In genomic region chr22:38298312-38299000, GRCh38 we compare ENCODE assay signal across 9 cellular contexts. TPM values are rescaled to one million over a fixed set of nuclear protein-coding genes. Genes with fewer than 3 reads are reported as not detected.
A peak's percentile ranks its signal among the peaks of the same experiment; 100 is the strongest.
DNase-seq lines count a peak whose midpoint lies in the region; ATAC-seq and TF ChIP-seq lines count a peak whose summit lies in the region.
"Had no signal": no experiment of that assay in that cellular context is flagged by ENCODE, and none has a peak within 500 bp of the region (broad histone marks: within the 10 kb centered on the region; RNA-seq: fewer than 3 reads in every experiment).

No MANE protein-coding gene starts in this region.

- no peaks in the 10 kb centered on the region for H3K27me3 Mint-ChIP-seq in stimulated activated memory B cell treated with anti-CD40 and anti-IgM and Interleukin-4, amounts not matched to agents 10 μg/mL and 1 μg/mL and 100 μg/mL, for 72 hours

- no peaks in the 10 kb centered on the region for H3K9me3 ChIP-seq in A673 (ENCODE audit: low read depth, low read length, poor library complexity, severe bottlenecking)
- no peaks in the 10 kb centered on the region for H3K9me3 ChIP-seq in HEK293 (ENCODE audit: control insufficient read depth, insufficient read depth, low read depth, low read length)

- H3K36me3 Mint-ChIP-seq in stimulated activated memory B cell treated with anti-CD40 and anti-IgM and Interleukin-4, amounts not matched to agents 10 μg/mL and 1 μg/mL and 100 μg/mL, for 72 hours, result peaks cover 61% of the 10 kb centered on the region

- POLR2A ChIA-PET in A673 (lab: Charles Lee; ENCODE audit: low non-redundant PET), result no interaction called here
- POLR2A ChIA-PET in HEK293 (lab: Yijun Ruan, JAX), result interaction anchor here (1.2 kb wide), 1 partner anchor 9 kb away, joined by 3 read pairs; no protein-coding TSS in a partner anchor

- H3K36me3 ChIP-seq in A673 (ENCODE audit: insufficient read depth, low read length, poor library complexity, severe bottlenecking) (peaks cover 99% of the 10 kb centered on the region), HEK293 (ENCODE audit: control insufficient read depth in 2 of 2, insufficient read depth in 1 of 2, low read length in 2 of 2) (peaks cover 44 to 100% of the 10 kb centered on the region in 2 experiments)

- H3K27ac Mint-ChIP-seq in stimulated activated memory B cell treated with anti-CD40 and anti-IgM and Interleukin-4, amounts not matched to agents 10 μg/mL and 1 μg/mL and 100 μg/mL, for 72 hours, result no peak overlapping the region

- no peak for DNase-seq in A673 (ENCODE audit: low spot score)
- DNase-seq in activated CD4-positive, alpha-beta T cell treated with anti-CD3 and anti-CD28 coated beads, Interleukin-2, amount 50 U/mL, for 48 hours, result peak; percentile 50 to 64
- peak; percentile 96 for DNase-seq in fibroblast of pulmonary artery (ENCODE audit: low read depth)
- DNase-seq in NCI-H1092 (lab: John Stamatoyannopoulos, UW), result no peak
- DNase-seq in NCI-H774 (lab: John Stamatoyannopoulos, UW), result no peak
- DNase-seq in SIG-M5 (lab: John Stamatoyannopoulos, UW), result no peak

- H3K4me3 ChIP-seq in A673 (ENCODE audit: low read depth, low read length, poor library complexity, severe bottlenecking), result no peak overlapping the region
- H3K4me3 ChIP-seq in HEK293 (ENCODE audit: low read depth, low read length), result no peak overlapping the region
- H3K4me3 ChIP-seq in fibroblast of pulmonary artery (replicated peaks; ENCODE audit: low read depth, low read length), result no peak overlapping the region

- TF ChIP-seq CTCF in A673 (conservative IDR thresholded peaks at IDR 0.05; ENCODE audit: low read depth, low read length) (peak; percentile 66), HEK293 (tag by site-specific recombination; IDR thresholded peaks at IDR 0.05) (peak; percentile 59), fibroblast of pulmonary artery (IDR thresholded peaks at IDR 0.05; ENCODE audit: low read length, missing control alignments) (peak; percentile 48)

- peaks cover 4% of the 10 kb centered on the region for H3K4me1 Mint-ChIP-seq in stimulated activated memory B cell treated with anti-CD40 and anti-IgM and Interleukin-4, amounts not matched to agents 10 μg/mL and 1 μg/mL and 100 μg/mL, for 72 hours
- H3K4me1 Mint-ChIP-seq: brain had no signal

- BruUV-seq in A673 (replicated peaks; lab: Mats Ljungman, UMichigan), result no TSS peak

- no peak overlapping the region for H3K27ac ChIP-seq in A673 (ENCODE audit: low read depth, low read length, poor library complexity, severe bottlenecking)
- no peak overlapping the region for H3K27ac ChIP-seq in HEK293 (ENCODE audit: extremely low read depth, low read depth, low read length)

- no peaks in the 10 kb centered on the region for H3K27me3 ChIP-seq in A673 (replicated peaks; ENCODE audit: insufficient read depth, low read depth, low read length, poor library complexity)

- no peaks in the 10 kb centered on the region for H3K9me3 Mint-ChIP-seq in stimulated activated memory B cell treated with anti-CD40 and anti-IgM and Interleukin-4, amounts not matched to agents 10 μg/mL and 1 μg/mL and 100 μg/mL, for 72 hours
- H3K9me3 Mint-ChIP-seq: brain had no signal

- H3K4me1 ChIP-seq in A673 (ENCODE audit: insufficient read depth, low read length, poor library complexity, severe bottlenecking) (no peaks in the 10 kb centered on the region), HEK293 (ENCODE audit: control insufficient read depth, insufficient read depth, low read length) (no peaks in the 10 kb centered on the region)

- intact Hi-C loops in A673 (cut with micrococcal nuclease; ENCODE audit: unreplicated experiment), result loop anchor here (5.0 kb wide), 1 partner anchor 54 kb away; no protein-coding TSS in a partner anchor

- CTCF ChIA-PET in A673 (lab: Charles Lee), result no interaction called here
- CTCF ChIA-PET in HEK293 (lab: Yijun Ruan, JAX), result interaction anchor here (0.6 to 2.2 kb wide), 8 partner anchors 8 to 588 kb away, joined by 3 to 6 read pairs (median 4); no protein-coding TSS in a partner anchor

- no peak overlapping the region for H3K4me3 Mint-ChIP-seq in stimulated activated memory B cell treated with anti-CD40 and anti-IgM and Interleukin-4, amounts not matched to agents 10 μg/mL and 1 μg/mL and 100 μg/mL, for 72 hours
- H3K4me3 Mint-ChIP-seq: brain had no signal

- peak; percentile 47 for ATAC-seq in stimulated activated memory B cell treated with anti-CD40 and anti-IgM and Interleukin-4, amounts not matched to agents 10 μg/mL and 1 μg/mL and 100 μg/mL, for 72 hours

TF ChIP-seq in HEK293, 187 proteins besides CTCF, POLR2A, EP300 and RAD21:
- TF ChIP-seq ZNF600 (tag by site-specific recombination; IDR thresholded peaks at IDR 0.05) (0 out of 2 replicates have a peak, but pooled peaks have one; percentile 35), MEIS1 (CRISPR knock-in tag; IDR thresholded peaks at IDR 0.05; ENCODE audit: borderline replicate concordance) (no peak), HIC1 (tag by site-specific recombination; IDR thresholded peaks at IDR 0.05) (peak; percentile 58; the same call in 1 of the 2 replicates), ZNF837 (tag by site-specific recombination; IDR thresholded peaks at IDR 0.05) (no peak), GLIS2 (tag by site-specific recombination; IDR thresholded peaks at IDR 0.05) (0 out of 2 replicates have a peak, but pooled peaks have one; percentile 31), ZNF707 (tag by site-specific recombination; IDR thresholded peaks at IDR 0.05) (no peak), ZSCAN30 (tag by site-specific recombination; IDR thresholded peaks at IDR 0.05) (no peak), KLF7 (tag by site-specific recombination; IDR thresholded peaks at IDR 0.05; ENCODE audit: borderline replicate concordance) (no peak)

RNA-seq across cellular contexts. Expression of gene CSNK1E, which starts 18.8 kb away (rescaled TPM):
- total RNA-seq in A673 (2021), result 196 and 200 TPM in 2 replicates

RNA-seq across cellular contexts. Expression of gene TMEM184B, which starts 25.6 kb away (rescaled TPM):
- total RNA-seq in A673 (2021), result 45.6 and 50.9 TPM in 2 replicates

Comparison
In these comparisons a context has a peak if more than half of its experiments do, and no peak if none do; other contexts are left out.
1. DNase-seq: peak in activated CD4-positive, alpha-beta T cell treated with anti-CD3 and anti-CD28 coated beads, Interleukin-2, amount 50 U/mL, for 48 hours (2 of 2) and fibroblast of pulmonary artery (single experiment); none in A673 (single experiment), NCI-H1092 (single experiment), NCI-H774 (single experiment) and SIG-M5 (single experiment).
2. Peak in every context shown above with its lines, with median percentiles within 50 percentile points of each other: CTCF ChIP-seq.